ENCODE assay signal across 1 cellular context in the genomic region with DNA sequence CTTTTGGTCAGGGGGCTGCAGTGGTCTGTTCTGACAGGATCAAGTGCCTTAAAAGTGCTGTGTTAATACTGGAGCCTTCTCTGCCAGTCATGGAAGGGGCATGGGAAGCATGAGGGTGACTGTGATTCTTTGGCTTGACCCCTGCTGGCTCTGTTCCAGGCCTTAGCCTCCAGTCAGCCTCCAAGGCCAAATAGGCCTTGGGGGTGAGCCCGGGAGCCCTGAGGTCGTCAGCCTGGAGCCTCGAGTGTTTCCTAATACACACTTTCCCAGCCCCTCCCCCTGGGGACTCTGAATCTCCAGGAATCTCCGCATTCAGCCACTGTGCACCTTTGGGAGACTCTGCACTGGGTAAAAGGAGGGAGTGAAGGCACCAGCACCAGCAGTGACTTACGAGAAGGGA.
TF ChIP-seq lines count a peak whose summit lies in the region.

No MANE protein-coding gene starts in this region.

TF ChIP-seq in HepG2, 621 proteins besides CTCF, POLR2A, EP300 and RAD21:
- TF ChIP-seq PCBP1 (IDR thresholded peaks at IDR 0.05; ENCODE audit: borderline replicate concordance, low read depth, low read length) (no peak), ZNF333 (CRISPR knock-in tag; IDR thresholded peaks at IDR 0.05; ENCODE audit: borderline replicate concordance) (no peak), ZNF614 (CRISPR knock-in tag; IDR thresholded peaks at IDR 0.05; ENCODE audit: borderline replicate concordance) (no peak), TGIF2 (CRISPR knock-in tag; IDR thresholded peaks at IDR 0.05) (no peak), SP1 (IDR thresholded peaks at IDR 0.05) (no peak), SP1 (CRISPR knock-in tag; IDR thresholded peaks at IDR 0.05) (no peak), ZNF383 (CRISPR knock-in tag; IDR thresholded peaks at IDR 0.05; ENCODE audit: borderline replicate concordance) (no peak), FOXO1 (CRISPR knock-in tag; IDR thresholded peaks at IDR 0.05) (no peak), SNAI1 (CRISPR knock-in tag; IDR thresholded peaks at IDR 0.05; ENCODE audit: borderline replicate concordance) (no peak), HES4 (CRISPR knock-in tag; IDR thresholded peaks at IDR 0.05; ENCODE audit: borderline replicate concordance) (no peak), ZZZ3 (CRISPR knock-in tag; IDR thresholded peaks at IDR 0.05; ENCODE audit: borderline replicate concordance) (no peak), KDM1A (CRISPR knock-in tag; IDR thresholded peaks at IDR 0.05) (no peak), FOXA1 (IDR thresholded peaks at IDR 0.05) (no peak), FOXA1 (CRISPR knock-in tag; IDR thresholded peaks at IDR 0.05) (no peak), MEIS2 (CRISPR knock-in tag; IDR thresholded peaks at IDR 0.05) (no peak), HNF4A (CRISPR knock-in tag; IDR thresholded peaks at IDR 0.05) (no peak), ZNF251 (CRISPR knock-in tag; IDR thresholded peaks at IDR 0.05) (no peak)
- TF ChIP-seq, protein P1, sequence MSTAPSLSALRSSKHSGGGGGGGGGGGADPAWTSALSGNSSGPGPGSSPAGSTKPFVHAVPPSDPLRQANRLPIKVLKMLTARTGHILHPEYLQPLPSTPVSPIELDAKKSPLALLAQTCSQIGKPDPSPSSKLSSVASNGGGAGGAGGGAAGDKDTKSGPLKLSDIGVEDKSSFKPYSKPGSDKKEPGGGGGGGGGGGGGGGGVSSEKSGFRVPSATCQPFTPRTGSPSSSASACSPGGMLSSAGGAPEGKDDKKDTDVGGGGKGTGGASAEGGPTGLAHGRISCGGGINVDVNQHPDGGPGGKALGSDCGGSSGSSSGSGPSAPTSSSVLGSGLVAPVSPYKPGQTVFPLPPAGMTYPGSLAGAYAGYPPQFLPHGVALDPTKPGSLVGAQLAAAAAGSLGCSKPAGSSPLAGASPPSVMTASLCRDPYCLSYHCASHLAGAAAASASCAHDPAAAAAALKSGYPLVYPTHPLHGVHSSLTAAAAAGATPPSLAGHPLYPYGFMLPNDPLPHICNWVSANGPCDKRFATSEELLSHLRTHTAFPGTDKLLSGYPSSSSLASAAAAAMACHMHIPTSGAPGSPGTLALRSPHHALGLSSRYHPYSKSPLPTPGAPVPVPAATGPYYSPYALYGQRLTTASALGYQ (CRISPR knock-in tag; IDR thresholded peaks at IDR 0.05), result no peak
- TF ChIP-seq, protein P2, sequence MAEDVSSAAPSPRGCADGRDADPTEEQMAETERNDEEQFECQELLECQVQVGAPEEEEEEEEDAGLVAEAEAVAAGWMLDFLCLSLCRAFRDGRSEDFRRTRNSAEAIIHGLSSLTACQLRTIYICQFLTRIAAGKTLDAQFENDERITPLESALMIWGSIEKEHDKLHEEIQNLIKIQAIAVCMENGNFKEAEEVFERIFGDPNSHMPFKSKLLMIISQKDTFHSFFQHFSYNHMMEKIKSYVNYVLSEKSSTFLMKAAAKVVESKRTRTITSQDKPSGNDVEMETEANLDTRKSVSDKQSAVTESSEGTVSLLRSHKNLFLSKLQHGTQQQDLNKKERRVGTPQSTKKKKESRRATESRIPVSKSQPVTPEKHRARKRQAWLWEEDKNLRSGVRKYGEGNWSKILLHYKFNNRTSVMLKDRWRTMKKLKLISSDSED (CRISPR knock-in tag; IDR thresholded peaks at IDR 0.05), result no peak
- TF ChIP-seq, protein P3, sequence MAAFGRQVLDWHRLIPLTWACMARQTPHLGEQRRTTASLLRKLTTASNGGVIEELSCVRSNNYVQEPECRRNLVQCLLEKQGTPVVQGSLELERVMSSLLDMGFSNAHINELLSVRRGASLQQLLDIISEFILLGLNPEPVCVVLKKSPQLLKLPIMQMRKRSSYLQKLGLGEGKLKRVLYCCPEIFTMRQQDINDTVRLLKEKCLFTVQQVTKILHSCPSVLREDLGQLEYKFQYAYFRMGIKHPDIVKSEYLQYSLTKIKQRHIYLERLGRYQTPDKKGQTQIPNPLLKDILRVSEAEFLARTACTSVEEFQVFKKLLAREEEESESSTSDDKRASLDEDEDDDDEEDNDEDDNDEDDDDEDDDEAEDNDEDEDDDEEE (CRISPR knock-in tag; IDR thresholded peaks at IDR 0.05), result no peak
- TF ChIP-seq, protein P4, sequence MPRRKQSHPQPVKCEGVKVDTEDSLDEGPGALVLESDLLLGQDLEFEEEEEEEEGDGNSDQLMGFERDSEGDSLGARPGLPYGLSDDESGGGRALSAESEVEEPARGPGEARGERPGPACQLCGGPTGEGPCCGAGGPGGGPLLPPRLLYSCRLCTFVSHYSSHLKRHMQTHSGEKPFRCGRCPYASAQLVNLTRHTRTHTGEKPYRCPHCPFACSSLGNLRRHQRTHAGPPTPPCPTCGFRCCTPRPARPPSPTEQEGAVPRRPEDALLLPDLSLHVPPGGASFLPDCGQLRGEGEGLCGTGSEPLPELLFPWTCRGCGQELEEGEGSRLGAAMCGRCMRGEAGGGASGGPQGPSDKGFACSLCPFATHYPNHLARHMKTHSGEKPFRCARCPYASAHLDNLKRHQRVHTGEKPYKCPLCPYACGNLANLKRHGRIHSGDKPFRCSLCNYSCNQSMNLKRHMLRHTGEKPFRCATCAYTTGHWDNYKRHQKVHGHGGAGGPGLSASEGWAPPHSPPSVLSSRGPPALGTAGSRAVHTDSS (CRISPR knock-in tag; conservative IDR thresholded peaks at IDR 0.05), result no peak
